Comparison of ENCODE assay signal across 2 cellular contexts in genomic region chr19:40376286-40376862, GRCh38.
TF ChIP-seq lines count a peak whose summit lies in the region.

No MANE protein-coding gene starts in this region.

TF ChIP-seq in SK-N-SH, 30 proteins besides CTCF, POLR2A, EP300 and RAD21:
- TF ChIP-seq REST (IDR thresholded peaks at IDR 0.05; ENCODE audit: low read depth, low read length), result no peak

TF ChIP-seq in SK-N-SH treated with all-trans-retinoic acid at 6 μM for 48 hours, 23 proteins besides CTCF, POLR2A, EP300 and RAD21:
- TF ChIP-seq POU6F1 (CRISPR knock-in tag; IDR thresholded peaks at IDR 0.05; ENCODE audit: borderline replicate concordance, low read depth) (no peak), CSDC2 (CRISPR knock-in tag; IDR thresholded peaks at IDR 0.05) (no peak), ZNF70 (CRISPR knock-in tag; IDR thresholded peaks at IDR 0.05) (no peak), ZC3H10 (CRISPR knock-in tag; IDR thresholded peaks at IDR 0.05) (no peak), PPARA (CRISPR knock-in tag; IDR thresholded peaks at IDR 0.05; ENCODE audit: borderline replicate concordance) (no peak), PATZ1 (CRISPR knock-in tag; IDR thresholded peaks at IDR 0.05; ENCODE audit: borderline replicate concordance) (no peak), ZNF8 (CRISPR knock-in tag; IDR thresholded peaks at IDR 0.05) (no peak), TCF4 (CRISPR knock-in tag; IDR thresholded peaks at IDR 0.05; ENCODE audit: borderline replicate concordance) (no peak), BACH2 (CRISPR knock-in tag; IDR thresholded peaks at IDR 0.05; ENCODE audit: borderline replicate concordance) (no peak), OSR1 (CRISPR knock-in tag; IDR thresholded peaks at IDR 0.05) (no peak), GLIS3 (CRISPR knock-in tag; IDR thresholded peaks at IDR 0.05) (no peak), ESRRG (CRISPR knock-in tag; IDR thresholded peaks at IDR 0.05) (no peak)
